1 cellular context compared by ENCODE assay signal in genomic region chr13:29923554-29924481, GRCh38.
TF ChIP-seq lines count a peak whose summit lies in the region.

No MANE protein-coding gene starts in this region.

TF ChIP-seq in HepG2, 621 proteins besides CTCF, POLR2A, EP300 and RAD21 (continued from another document and continues in another):
- peak; percentile 63; the same call in 1 of the 2 replicates for TF ChIP-seq ZNF431 (CRISPR knock-in tag; IDR thresholded peaks at IDR 0.05; ENCODE audit: borderline replicate concordance, low read depth)
- peak; percentile 84; the same call in 1 of the 2 replicates for TF ChIP-seq ISL2 (CRISPR knock-in tag; IDR thresholded peaks at IDR 0.05)
- no peak for TF ChIP-seq SMARCC2 (IDR thresholded peaks at IDR 0.05)
- TF ChIP-seq ZNF407 (CRISPR knock-in tag; IDR thresholded peaks at IDR 0.05; ENCODE audit: not compliant biosample characterization) = no peak
- no peak for TF ChIP-seq ZNF777 (CRISPR knock-in tag; IDR thresholded peaks at IDR 0.05)
- no peak for TF ChIP-seq FOXM1 (CRISPR knock-in tag; IDR thresholded peaks at IDR 0.05)
- TF ChIP-seq ZBTB34 (CRISPR knock-in tag; IDR thresholded peaks at IDR 0.05) = peak; percentile 96
- TF ChIP-seq ZNF570 (CRISPR knock-in tag; IDR thresholded peaks at IDR 0.05; ENCODE audit: borderline replicate concordance) = 0 out of 2 replicates have a peak, but pooled peaks have one; percentile 68
- TF ChIP-seq ZFP36L2 (CRISPR knock-in tag; IDR thresholded peaks at IDR 0.05) = no peak
- peak; percentile 98; the same call in 1 of the 2 replicates for TF ChIP-seq ZNF614 (CRISPR knock-in tag; IDR thresholded peaks at IDR 0.05; ENCODE audit: borderline replicate concordance)
- peak; percentile 88 for TF ChIP-seq THAP11 (CRISPR knock-in tag; IDR thresholded peaks at IDR 0.05)
- no peak for TF ChIP-seq STAT6 (CRISPR knock-in tag; IDR thresholded peaks at IDR 0.05; ENCODE audit: borderline replicate concordance)
- TF ChIP-seq ZNF841 (CRISPR knock-in tag; IDR thresholded peaks at IDR 0.05; ENCODE audit: borderline replicate concordance) = no peak
- TF ChIP-seq HHEX (CRISPR knock-in tag; IDR thresholded peaks at IDR 0.05) = peak; percentile 19; the same call in 1 of the 2 replicates
- TF ChIP-seq CHD2 (IDR thresholded peaks at IDR 0.05; ENCODE audit: low read depth, low read length) = no peak
- TF ChIP-seq CEBPG (CRISPR knock-in tag; IDR thresholded peaks at IDR 0.05) = peak; percentile 77
- TF ChIP-seq ZKSCAN1 (IDR thresholded peaks at IDR 0.05; ENCODE audit: low read length) = no peak; the same call in 1 of the 2 replicates
- peak; percentile 69 for TF ChIP-seq SMC3 (IDR thresholded peaks at IDR 0.05; ENCODE audit: low read length)
- peak; percentile 98 for TF ChIP-seq ZNF780A (CRISPR knock-in tag; IDR thresholded peaks at IDR 0.05)
- 0 out of 2 replicates have a peak, but pooled peaks have one; percentile 64 for TF ChIP-seq GTF3A (CRISPR knock-in tag; conservative IDR thresholded peaks at IDR 0.05)
- TF ChIP-seq ZBED4 (CRISPR knock-in tag; IDR thresholded peaks at IDR 0.05; ENCODE audit: borderline replicate concordance) = 0 out of 2 replicates have a peak, but pooled peaks have one; percentile 35
- no peak for TF ChIP-seq ZNF740 (CRISPR knock-in tag; IDR thresholded peaks at IDR 0.05)
- TF ChIP-seq ATF7-NPFF (CRISPR knock-in tag; IDR thresholded peaks at IDR 0.05; ENCODE audit: low read depth) = no peak
- no peak for TF ChIP-seq BATF2 (CRISPR knock-in tag; IDR thresholded peaks at IDR 0.05)
- peak; percentile 85 for TF ChIP-seq YEATS4 (CRISPR knock-in tag; IDR thresholded peaks at IDR 0.05; ENCODE audit: borderline replicate concordance)
- TF ChIP-seq NR3C1 (CRISPR knock-in tag; IDR thresholded peaks at IDR 0.05) = no peak
- peak; percentile 53; the same call in 1 of the 2 replicates for TF ChIP-seq ZBTB33 (CRISPR knock-in tag; IDR thresholded peaks at IDR 0.05)
- peak; percentile 94 for TF ChIP-seq HDAC2 (CRISPR knock-in tag; IDR thresholded peaks at IDR 0.05)
- no peak for TF ChIP-seq GPBP1L1 (CRISPR knock-in tag; IDR thresholded peaks at IDR 0.05)
- TF ChIP-seq TBX2 (CRISPR knock-in tag; IDR thresholded peaks at IDR 0.05; ENCODE audit: borderline replicate concordance) = peak; percentile 97
- peak; percentile 61; the same call in 1 of the 2 replicates for TF ChIP-seq ZNF280D (CRISPR knock-in tag; IDR thresholded peaks at IDR 0.05)
- peak; percentile 95 for TF ChIP-seq ZNF772 (CRISPR knock-in tag; IDR thresholded peaks at IDR 0.05)
